In genomic region chr7:106009511-106010226, GRCh38 we compare ENCODE assay signal across 1 cellular context.
A peak's percentile ranks its signal among the peaks of the same experiment; 100 is the strongest.
TF ChIP-seq lines count a peak whose summit lies in the region.

No MANE protein-coding gene starts in this region.

TF ChIP-seq in HepG2, 621 proteins besides CTCF, POLR2A, EP300 and RAD21 (continued from another document and continues in another):
- TF ChIP-seq ZNF687 (CRISPR knock-in tag; IDR thresholded peaks at IDR 0.05) = peak; percentile 41; the same call in 1 of the 2 replicates
- TF ChIP-seq E2F5 (CRISPR knock-in tag; conservative IDR thresholded peaks at IDR 0.05) = no peak
- TF ChIP-seq ERF (CRISPR knock-in tag; IDR thresholded peaks at IDR 0.05) = no peak
- no peak for TF ChIP-seq ZNF713 (CRISPR knock-in tag; IDR thresholded peaks at IDR 0.05)
- TF ChIP-seq ISX (CRISPR knock-in tag; conservative IDR thresholded peaks at IDR 0.05) = no peak
- no peak for TF ChIP-seq ZBTB10 (CRISPR knock-in tag; IDR thresholded peaks at IDR 0.05; ENCODE audit: borderline replicate concordance)
- TF ChIP-seq ZXDC (CRISPR knock-in tag; IDR thresholded peaks at IDR 0.05) = no peak
- peak; percentile 62; the same call in 1 of the 2 replicates for TF ChIP-seq ZNF768 (CRISPR knock-in tag; IDR thresholded peaks at IDR 0.05)
- no peak for TF ChIP-seq NFE2L1 (CRISPR knock-in tag; IDR thresholded peaks at IDR 0.05; ENCODE audit: borderline replicate concordance)
- TF ChIP-seq ZNF550 (CRISPR knock-in tag; IDR thresholded peaks at IDR 0.05; ENCODE audit: borderline replicate concordance) = no peak
- TF ChIP-seq CREBL2 (CRISPR knock-in tag; IDR thresholded peaks at IDR 0.05; ENCODE audit: borderline replicate concordance) = no peak
- TF ChIP-seq TP53 (CRISPR knock-in tag; conservative IDR thresholded peaks at IDR 0.05) = no peak
- no peak for TF ChIP-seq ZNF691 (CRISPR knock-in tag; IDR thresholded peaks at IDR 0.05; ENCODE audit: borderline replicate concordance, low read depth)
- TF ChIP-seq CC2D1A (CRISPR knock-in tag; IDR thresholded peaks at IDR 0.05) = no peak
- TF ChIP-seq ZNF800 (CRISPR knock-in tag; IDR thresholded peaks at IDR 0.05) = no peak
- TF ChIP-seq GMEB1 (CRISPR knock-in tag; IDR thresholded peaks at IDR 0.05; ENCODE audit: borderline replicate concordance) = no peak
- TF ChIP-seq CAMTA2 (CRISPR knock-in tag; IDR thresholded peaks at IDR 0.05; ENCODE audit: borderline replicate concordance) = no peak
- TF ChIP-seq ZNF142 (CRISPR knock-in tag; IDR thresholded peaks at IDR 0.05) = no peak
- TF ChIP-seq NFATC3 (CRISPR knock-in tag; IDR thresholded peaks at IDR 0.05) = no peak
- TF ChIP-seq HOXA3 (CRISPR knock-in tag; IDR thresholded peaks at IDR 0.05) = peak; percentile 34; the same call in 1 of the 2 replicates
- TF ChIP-seq SMC3 (IDR thresholded peaks at IDR 0.05; ENCODE audit: low read length) = peak; percentile 25; the same call in 1 of the 2 replicates
- TF ChIP-seq CHD2 (IDR thresholded peaks at IDR 0.05; ENCODE audit: low read depth, low read length) = no peak
- TF ChIP-seq GATAD2A (CRISPR knock-in tag; IDR thresholded peaks at IDR 0.05) = 0 out of 2 replicates have a peak, but pooled peaks have one; percentile 18
- TF ChIP-seq ZNF567 (CRISPR knock-in tag; IDR thresholded peaks at IDR 0.05; ENCODE audit: borderline replicate concordance) = no peak
- TF ChIP-seq ELF4 (CRISPR knock-in tag; IDR thresholded peaks at IDR 0.05; ENCODE audit: borderline replicate concordance) = no peak
- no peak for TF ChIP-seq ZNF24 (IDR thresholded peaks at IDR 0.05)
- no peak for TF ChIP-seq SKI (IDR thresholded peaks at IDR 0.05; ENCODE audit: partially characterized antibody)
- TF ChIP-seq ZNF124 (CRISPR knock-in tag; IDR thresholded peaks at IDR 0.05) = no peak
- no peak for TF ChIP-seq ZNF83 (CRISPR knock-in tag; IDR thresholded peaks at IDR 0.05; ENCODE audit: borderline replicate concordance)
- no peak for TF ChIP-seq ZNF530 (CRISPR knock-in tag; IDR thresholded peaks at IDR 0.05; ENCODE audit: low read depth)
- TF ChIP-seq KMT2A (CRISPR knock-in tag; IDR thresholded peaks at IDR 0.05) = no peak
- TF ChIP-seq ZNF879 (CRISPR knock-in tag; IDR thresholded peaks at IDR 0.05) = no peak
- 0 out of 2 replicates have a peak, but pooled peaks have one; percentile 15 for TF ChIP-seq HOMEZ (CRISPR knock-in tag; IDR thresholded peaks at IDR 0.05; ENCODE audit: low read depth)
- no peak for TF ChIP-seq PLRG1 (conservative IDR thresholded peaks at IDR 0.05)
- no peak for TF ChIP-seq NCOA2 (CRISPR knock-in tag; IDR thresholded peaks at IDR 0.05)
- TF ChIP-seq KLF15 (CRISPR knock-in tag; IDR thresholded peaks at IDR 0.05; ENCODE audit: borderline replicate concordance) = no peak
- TF ChIP-seq ATF1 (CRISPR knock-in tag; IDR thresholded peaks at IDR 0.05) = no peak
